8 cellular contexts compared by ENCODE assay signal in the genomic region with DNA sequence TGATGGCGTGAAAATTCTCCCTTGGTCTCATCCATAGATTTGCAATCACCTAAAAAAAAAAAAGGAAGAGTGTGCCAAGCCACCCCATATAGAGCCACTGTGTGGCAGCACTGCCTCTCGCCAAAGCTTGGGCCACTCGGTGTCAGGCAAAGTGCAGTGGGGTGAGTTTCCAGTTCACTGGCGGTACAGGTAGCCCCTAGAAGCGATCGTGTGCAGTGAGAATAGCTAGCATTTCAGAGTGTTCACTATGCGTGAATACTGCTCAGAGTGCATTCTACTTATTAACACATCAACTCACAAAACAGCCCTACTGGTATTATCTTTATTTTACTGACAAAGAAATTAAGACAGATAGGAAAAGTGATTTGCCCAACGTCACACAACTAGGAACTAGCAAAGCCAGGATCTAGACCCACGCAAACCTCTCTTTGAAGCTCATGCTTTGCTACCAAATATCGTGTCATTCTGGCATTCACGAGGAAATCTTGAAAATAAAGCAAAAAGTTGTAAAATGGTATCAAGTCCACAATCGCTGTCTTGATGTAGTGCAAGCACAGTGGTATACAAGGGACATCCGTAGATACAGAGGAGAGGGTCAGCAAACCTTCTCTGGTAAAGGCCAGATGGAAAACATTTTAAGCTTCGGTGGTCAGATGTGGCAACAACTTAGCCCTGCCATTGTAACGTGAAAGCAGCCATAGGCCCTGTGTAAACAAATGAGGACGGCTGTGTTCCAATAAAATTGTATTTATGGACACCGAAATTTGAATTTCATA. TPM values are rescaled to one million over a fixed set of nuclear protein-coding genes. Genes with fewer than 3 reads are reported as not detected.
DNase-seq lines count a peak whose midpoint lies in the region; ATAC-seq and TF ChIP-seq lines count a peak whose summit lies in the region.

No MANE protein-coding gene starts in this region.

- no peak overlapping the region for H3K9ac ChIP-seq in endodermal cell (ENCODE audit: extremely low read depth, low read length, poor library complexity, severe bottlenecking)

- intact Hi-C loops in transverse colon (cut with DNase I; ENCODE audit: low total_unique reads), result loop anchor here (2.0 to 5.0 kb wide), 2 partner anchors 107 to 184 kb away; partner anchors contain the start of genes C6orf52 and PAK1IP1

- H3K4me3 Mint-ChIP-seq in endodermal cell, result no peak overlapping the region

- 66 to 80% methylated on average over 11 to 17 of the region's 17 CpGs for WGBS in endodermal cell (ENCODE audit: insufficient coverage in 1 of 2, insufficient read length in 1 of 2), 2 experiments
- 28 to 29% methylated on average over 12 to 17 of the region's 17 CpGs for WGBS in transverse colon (ENCODE audit: low coverage in 1 of 2), 2 donors

- TF ChIP-seq POLR2A in transverse colon (IDR thresholded peaks at IDR 0.05), result no peak

- in situ Hi-C loops in transverse colon (cut with MboI; ENCODE audit: low pct_ligation_motif_present in 1 of 4, low pct_unique_long_range_greater_than_20kb in 1 of 4, low sequenced_read_pairs in 3 of 4), result loop anchor here in 2 of 4 donors (10.0 kb wide), 1 partner anchor 184 kb away; the partner anchor contains the start of genes C6orf52 (in 2 of the 2) and PAK1IP1 (in 2 of the 2)

- no peak overlapping the region for H3K4me3 ChIP-seq in endodermal cell (ENCODE audit: low read length)
- peak overlapping the region in 2 of 4 donors; percentile 12 to 31 for H3K4me3 ChIP-seq in transverse colon

- H3K9me3 ChIP-seq in endodermal cell (ENCODE audit: control insufficient read depth, low read length) (no peaks in the 10 kb centered on the region), transverse colon (no peaks in the 10 kb centered on the region)

- H3K27ac Mint-ChIP-seq in endodermal cell, result no peak overlapping the region

- peaks cover 5% of the 10 kb centered on the region for H3K4me1 Mint-ChIP-seq in endodermal cell

- TF ChIP-seq EP300 in transverse colon (IDR thresholded peaks at IDR 0.05; ENCODE audit: low read depth), result no peak

- no peaks in the 10 kb centered on the region for H3K36me3 ChIP-seq in endodermal cell (ENCODE audit: control insufficient read depth, insufficient read depth, low read length)
- H3K36me3 ChIP-seq in transverse colon, result no peaks in the 10 kb centered on the region

- DNase-seq in COLO668 (lab: John Stamatoyannopoulos, UW; ENCODE audit: unreplicated experiment), result peak; percentile 48
- DNase-seq in NCI-H2171 (lab: John Stamatoyannopoulos, UW), result peak; percentile 12
- peak; percentile 8 to 23 for DNase-seq in activated CD4-positive, alpha-beta T cell treated with anti-CD3 and anti-CD28 coated beads for 4 hours
- peak; percentile 88 for DNase-seq in endodermal cell
- peak; percentile 58 for DNase-seq in mucosa of gallbladder (ENCODE audit: low spot score)
- peak; percentile 73 for DNase-seq in transverse colon

- H3K4me1 ChIP-seq in endodermal cell (ENCODE audit: control insufficient read depth, insufficient read depth, low read length) (no peaks in the 10 kb centered on the region), transverse colon (peaks cover 0 to 8% (median 5%) of the 10 kb centered on the region in 4 donors)

- H3K27me3 ChIP-seq in endodermal cell (ENCODE audit: control insufficient read depth, insufficient read depth, low read length, poor library complexity, severe bottlenecking) (no peaks in the 10 kb centered on the region), transverse colon (no peaks in the 10 kb centered on the region)

- H3K36me3 Mint-ChIP-seq in endodermal cell (ENCODE audit: low read depth), result no peaks in the 10 kb centered on the region

- H3K27ac ChIP-seq in endodermal cell (ENCODE audit: low read depth, low read length) (no peak overlapping the region), transverse colon (peak overlapping the region in 3 of 4 donors; percentile 37 to 54 (median 42))

- TF ChIP-seq CTCF in endodermal cell (conservative IDR thresholded peaks at IDR 0.05) (peak; percentile 89), transverse colon (IDR thresholded peaks at IDR 0.05) (peak; percentile 67 to 75 (median 73))

- no peaks in the 10 kb centered on the region for H3K9me3 Mint-ChIP-seq in endodermal cell

- no peaks in the 10 kb centered on the region for H3K27me3 Mint-ChIP-seq in endodermal cell (ENCODE audit: insufficient read depth)

- peak; percentile 85 for ATAC-seq in GM19324 (IDR thresholded peaks at IDR 0.05; ENCODE audit: low FRiP score, unreplicated experiment)
- ATAC-seq in HG03159 (IDR thresholded peaks at IDR 0.05; ENCODE audit: unreplicated experiment), result peak; percentile 99

RNA-seq across cellular contexts. Expression of gene GCNT2, which starts 10.4 kb away (rescaled TPM):
- total RNA-seq in endodermal cell, result 10 to 100 TPM; 23.3 to 24.9 TPM
- 17.8 TPM for polyA plus RNA-seq in endodermal cell (2013, experiment 1 of 2)
- 17.7 TPM for polyA plus RNA-seq in endodermal cell (2013, experiment 2 of 2)
- 9.7 TPM for total RNA-seq in mucosa of gallbladder
- total RNA-seq in transverse colon, result 10 to 100 TPM; 18.7 to 53.4 (median 31.3) TPM

Comparison
In these comparisons a context has a peak if more than half of its experiments do, and no peak if none do; other contexts are left out.
1. DNase-seq: peak in every context shown above with its lines; median percentile 88 in endodermal cell; 73 in transverse colon; 58 in mucosa of gallbladder; 48 in COLO668; 16 in activated CD4-positive, alpha-beta T cell treated with anti-CD3 and anti-CD28 coated beads for 4 hours; 12 in NCI-H2171.